1 cellular context compared by ENCODE assay signal in the genomic region with DNA sequence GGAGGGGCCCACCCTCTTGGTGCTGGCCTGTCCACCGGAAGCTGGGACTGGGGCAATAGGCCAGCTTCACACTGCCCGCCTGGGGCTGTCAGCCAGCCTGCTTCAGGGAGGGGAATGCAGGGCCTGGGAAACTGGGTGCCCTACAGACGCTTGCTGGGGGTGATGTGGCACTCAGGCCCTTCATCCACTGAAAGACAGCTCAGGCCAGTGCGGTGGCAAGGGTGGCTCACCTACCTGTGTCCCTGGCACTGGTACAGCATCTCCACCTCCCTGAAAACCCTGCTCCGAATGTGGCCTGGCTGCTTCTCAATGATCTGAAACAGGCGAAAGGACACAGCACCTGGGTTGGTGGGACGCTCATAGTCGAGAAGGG.
TF ChIP-seq lines count a peak whose summit lies in the region.

No MANE protein-coding gene starts in this region.

TF ChIP-seq in SK-N-SH, 30 proteins besides CTCF, POLR2A, EP300 and RAD21:
- TF ChIP-seq, protein P1, sequence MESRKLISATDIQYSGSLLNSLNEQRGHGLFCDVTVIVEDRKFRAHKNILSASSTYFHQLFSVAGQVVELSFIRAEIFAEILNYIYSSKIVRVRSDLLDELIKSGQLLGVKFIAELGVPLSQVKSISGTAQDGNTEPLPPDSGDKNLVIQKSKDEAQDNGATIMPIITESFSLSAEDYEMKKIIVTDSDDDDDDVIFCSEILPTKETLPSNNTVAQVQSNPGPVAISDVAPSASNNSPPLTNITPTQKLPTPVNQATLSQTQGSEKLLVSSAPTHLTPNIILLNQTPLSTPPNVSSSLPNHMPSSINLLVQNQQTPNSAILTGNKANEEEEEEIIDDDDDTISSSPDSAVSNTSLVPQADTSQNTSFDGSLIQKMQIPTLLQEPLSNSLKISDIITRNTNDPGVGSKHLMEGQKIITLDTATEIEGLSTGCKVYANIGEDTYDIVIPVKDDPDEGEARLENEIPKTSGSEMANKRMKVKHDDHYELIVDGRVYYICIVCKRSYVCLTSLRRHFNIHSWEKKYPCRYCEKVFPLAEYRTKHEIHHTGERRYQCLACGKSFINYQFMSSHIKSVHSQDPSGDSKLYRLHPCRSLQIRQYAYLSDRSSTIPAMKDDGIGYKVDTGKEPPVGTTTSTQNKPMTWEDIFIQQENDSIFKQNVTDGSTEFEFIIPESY (IDR thresholded peaks at IDR 0.05; ENCODE audit: borderline replicate concordance, low read depth), result no peak
- TF ChIP-seq, protein P2, sequence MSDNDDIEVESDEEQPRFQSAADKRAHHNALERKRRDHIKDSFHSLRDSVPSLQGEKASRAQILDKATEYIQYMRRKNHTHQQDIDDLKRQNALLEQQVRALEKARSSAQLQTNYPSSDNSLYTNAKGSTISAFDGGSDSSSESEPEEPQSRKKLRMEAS (IDR thresholded peaks at IDR 0.05; ENCODE audit: low read depth), result no peak
- TF ChIP-seq POLR2AphosphoS5 (IDR thresholded peaks at IDR 0.05; ENCODE audit: low read depth, low read length) (no peak), ELF1 (IDR thresholded peaks at IDR 0.05) (no peak), FOXJ3 (CRISPR knock-in tag; IDR thresholded peaks at IDR 0.05) (no peak), FOXM1 (IDR thresholded peaks at IDR 0.05; ENCODE audit: low read depth) (no peak), TEAD4 (IDR thresholded peaks at IDR 0.05; ENCODE audit: borderline replicate concordance, insufficient read depth) (no peak), PBX3 (IDR thresholded peaks at IDR 0.05) (no peak), NRF1 (IDR thresholded peaks at IDR 0.05; ENCODE audit: low read depth, low read length) (no peak), TCF12 (IDR thresholded peaks at IDR 0.05) (no peak)
- TF ChIP-seq, protein P3, sequence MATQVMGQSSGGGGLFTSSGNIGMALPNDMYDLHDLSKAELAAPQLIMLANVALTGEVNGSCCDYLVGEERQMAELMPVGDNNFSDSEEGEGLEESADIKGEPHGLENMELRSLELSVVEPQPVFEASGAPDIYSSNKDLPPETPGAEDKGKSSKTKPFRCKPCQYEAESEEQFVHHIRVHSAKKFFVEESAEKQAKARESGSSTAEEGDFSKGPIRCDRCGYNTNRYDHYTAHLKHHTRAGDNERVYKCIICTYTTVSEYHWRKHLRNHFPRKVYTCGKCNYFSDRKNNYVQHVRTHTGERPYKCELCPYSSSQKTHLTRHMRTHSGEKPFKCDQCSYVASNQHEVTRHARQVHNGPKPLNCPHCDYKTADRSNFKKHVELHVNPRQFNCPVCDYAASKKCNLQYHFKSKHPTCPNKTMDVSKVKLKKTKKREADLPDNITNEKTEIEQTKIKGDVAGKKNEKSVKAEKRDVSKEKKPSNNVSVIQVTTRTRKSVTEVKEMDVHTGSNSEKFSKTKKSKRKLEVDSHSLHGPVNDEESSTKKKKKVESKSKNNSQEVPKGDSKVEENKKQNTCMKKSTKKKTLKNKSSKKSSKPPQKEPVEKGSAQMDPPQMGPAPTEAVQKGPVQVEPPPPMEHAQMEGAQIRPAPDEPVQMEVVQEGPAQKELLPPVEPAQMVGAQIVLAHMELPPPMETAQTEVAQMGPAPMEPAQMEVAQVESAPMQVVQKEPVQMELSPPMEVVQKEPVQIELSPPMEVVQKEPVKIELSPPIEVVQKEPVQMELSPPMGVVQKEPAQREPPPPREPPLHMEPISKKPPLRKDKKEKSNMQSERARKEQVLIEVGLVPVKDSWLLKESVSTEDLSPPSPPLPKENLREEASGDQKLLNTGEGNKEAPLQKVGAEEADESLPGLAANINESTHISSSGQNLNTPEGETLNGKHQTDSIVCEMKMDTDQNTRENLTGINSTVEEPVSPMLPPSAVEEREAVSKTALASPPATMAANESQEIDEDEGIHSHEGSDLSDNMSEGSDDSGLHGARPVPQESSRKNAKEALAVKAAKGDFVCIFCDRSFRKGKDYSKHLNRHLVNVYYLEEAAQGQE (IDR thresholded peaks at IDR 0.05; ENCODE audit: low read depth, low read length), result no peak
- TF ChIP-seq, protein P4, sequence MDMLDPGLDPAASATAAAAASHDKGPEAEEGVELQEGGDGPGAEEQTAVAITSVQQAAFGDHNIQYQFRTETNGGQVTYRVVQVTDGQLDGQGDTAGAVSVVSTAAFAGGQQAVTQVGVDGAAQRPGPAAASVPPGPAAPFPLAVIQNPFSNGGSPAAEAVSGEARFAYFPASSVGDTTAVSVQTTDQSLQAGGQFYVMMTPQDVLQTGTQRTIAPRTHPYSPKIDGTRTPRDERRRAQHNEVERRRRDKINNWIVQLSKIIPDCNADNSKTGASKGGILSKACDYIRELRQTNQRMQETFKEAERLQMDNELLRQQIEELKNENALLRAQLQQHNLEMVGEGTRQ (IDR thresholded peaks at IDR 0.05; ENCODE audit: borderline replicate concordance, low read depth, low read length), result no peak
